In genomic region chr12:57614178-57614947, GRCh38 we compare ENCODE assay signal across 9 cellular contexts. TPM values are rescaled to one million over a fixed set of nuclear protein-coding genes. Genes with fewer than 3 reads are reported as not detected.
A peak's percentile ranks its signal among the peaks of the same experiment; 100 is the strongest.
DNase-seq lines count a peak whose midpoint lies in the region; ATAC-seq and TF ChIP-seq lines count a peak whose summit lies in the region.
"Had no signal": no experiment of that assay in that cellular context is flagged by ENCODE, and none has a peak within 500 bp of the region (broad histone marks: within the 10 kb centered on the region; RNA-seq: fewer than 3 reads in every experiment).

No MANE protein-coding gene starts in this region.

- ATAC-seq in GM18868 (IDR thresholded peaks at IDR 0.05; ENCODE audit: unreplicated experiment) (peak; percentile 67), HG03066 (IDR thresholded peaks at IDR 0.05; ENCODE audit: low read depth, unreplicated experiment) (peak; percentile 42)

- H4K91ac ChIP-seq in neuronal stem cell (ENCODE audit: low read depth, low read length, poor library complexity): no peak overlapping the region

- H2BK15ac ChIP-seq in neuronal stem cell (ENCODE audit: low read length): no peak overlapping the region

- no peak overlapping the region for H2BK120ac ChIP-seq in neuronal stem cell (ENCODE audit: low read depth, low read length)

- no peaks in the 10 kb centered on the region for H3K79me1 ChIP-seq in neuronal stem cell (ENCODE audit: low read depth, low read length)

- H2AK5ac ChIP-seq in neuronal stem cell (ENCODE audit: low read depth, low read length): no peak overlapping the region

- no peak overlapping the region for H2AFZ ChIP-seq in neuronal stem cell (ENCODE audit: low read length)

- WGBS in neuronal stem cell (ENCODE audit: extremely low coverage in 2 of 2, insufficient read length in 2 of 2, insufficient replicate concordance in 1 of 2), 2 donors: no CpG with 5 or more reads among the region's 14 CpGs

- DNase-seq in Caco-2 (peak; percentile 38 to 57), dermis blood vessel endothelial cell (peak; percentile 19), cerebellar nuclear complex (lab: John Stamatoyannopoulos, UW) (no peak), KBM-7 (no peak), osteocyte (ENCODE audit: extremely low spot score, unreplicated experiment) (no peak), neuronal stem cell (ENCODE audit: low spot score) (no peak)
- DNase-seq: natural killer cell had no signal

- intact Hi-C loops in Caco-2 (cut with micrococcal nuclease; ENCODE audit: unreplicated experiment): no loop called here

- TF ChIP-seq CTCF in Caco-2 (IDR thresholded peaks at IDR 0.05; ENCODE audit: insufficient read depth in 1 of 2, low read depth in 1 of 2, low read length in 1 of 2, severe bottlenecking in 1 of 2, unreplicated experiment in 1 of 2) (no peak), osteocyte (IDR thresholded peaks at IDR 0.05) (no peak)

- H3K4me2 ChIP-seq in neuronal stem cell (ENCODE audit: insufficient read depth, low read length, poor library complexity, severe bottlenecking): no peak overlapping the region

- H3K9me3 ChIP-seq in Caco-2 (no peaks in the 10 kb centered on the region), neuronal stem cell (replicated peaks in 1 of 2; ENCODE audit: control insufficient read depth in 2 of 2, insufficient read depth in 1 of 2, low read depth in 1 of 2, low read length in 2 of 2) (no peaks in the 10 kb centered on the region)

- no peak overlapping the region for H3K4ac ChIP-seq in neuronal stem cell (ENCODE audit: low read length)

- H3K36me3 Mint-ChIP-seq in Caco-2 (ENCODE audit: insufficient read depth, unreplicated experiment): no peaks in the 10 kb centered on the region
- H3K36me3 Mint-ChIP-seq in osteocyte (ENCODE audit: unreplicated experiment): peaks cover 29% of the 10 kb centered on the region
- H3K36me3 Mint-ChIP-seq: natural killer cell had no signal

- BruUV-seq in Caco-2 (replicated peaks; lab: Mats Ljungman, UMichigan): no TSS peak

- in situ Hi-C loops in KBM-7 (cut with MboI; ENCODE audit: low pct_unique_long_range_greater_than_20kb, low sequenced_read_pairs): no loop called here

- H3K4me3 ChIP-seq in Caco-2 (ENCODE audit: low read depth, low read length) (no peak overlapping the region), neuronal stem cell (ENCODE audit: low read length in 2 of 2) (no peak overlapping the region)

- H3K4me1 ChIP-seq in Caco-2 (no peaks in the 10 kb centered on the region), neuronal stem cell (ENCODE audit: control insufficient read depth in 2 of 2, insufficient read depth in 1 of 2, low read depth in 1 of 2, low read length in 2 of 2) (peaks cover 6 to 9% of the 10 kb centered on the region in 2 donors)

- H3K23ac ChIP-seq in neuronal stem cell (ENCODE audit: low read depth, low read length, poor library complexity): no peak overlapping the region

- H3K4me1 Mint-ChIP-seq in Caco-2 (ENCODE audit: low read depth, unreplicated experiment) (no peaks in the 10 kb centered on the region), osteocyte (ENCODE audit: unreplicated experiment) (peaks cover 26% of the 10 kb centered on the region)

- CTCF ChIA-PET in Caco-2 (lab: Charles Lee): interaction anchor here (1.9 kb wide), 1 partner anchor 31 kb away, joined by 7 read pairs; no protein-coding TSS in a partner anchor

- no peak overlapping the region for H2BK12ac ChIP-seq in neuronal stem cell (ENCODE audit: low read length)

- H3K14ac ChIP-seq in neuronal stem cell (ENCODE audit: low read length): no peak overlapping the region

- no peaks in the 10 kb centered on the region for H3K9me3 Mint-ChIP-seq in Caco-2 (ENCODE audit: unreplicated experiment)
- H3K9me3 Mint-ChIP-seq in osteocyte (ENCODE audit: unreplicated experiment): no peaks in the 10 kb centered on the region
- H3K9me3 Mint-ChIP-seq: natural killer cell had no signal

- no peak overlapping the region for H3K27ac ChIP-seq in neuronal stem cell (replicated peaks; ENCODE audit: low read length)

- H3K9ac ChIP-seq in neuronal stem cell (ENCODE audit: low read depth, low read length, poor library complexity): no peak overlapping the region

- H3K27me3 Mint-ChIP-seq in Caco-2 (ENCODE audit: insufficient read depth, unreplicated experiment): no peaks in the 10 kb centered on the region
- peaks cover 10% of the 10 kb centered on the region for H3K27me3 Mint-ChIP-seq in osteocyte (ENCODE audit: unreplicated experiment)

- no peak overlapping the region for H4K8ac ChIP-seq in neuronal stem cell (ENCODE audit: low read depth, low read length)

- H3K27me3 ChIP-seq in Caco-2 (replicated peaks; ENCODE audit: control insufficient read depth, insufficient read depth, low read length) (no peaks in the 10 kb centered on the region), neuronal stem cell (ENCODE audit: control insufficient read depth in 3 of 3, insufficient read depth in 3 of 3, low read depth in 1 of 3, low read length in 3 of 3) (peaks cover 0 to 23% (median 4%) of the 10 kb centered on the region in 3 experiments)

- no peak overlapping the region for H3K18ac ChIP-seq in neuronal stem cell (ENCODE audit: low read length)

- no peaks in the 10 kb centered on the region for H3K36me3 ChIP-seq in Caco-2 (ENCODE audit: control insufficient read depth, insufficient read depth, low read length)
- H3K36me3 ChIP-seq in neuronal stem cell (replicated peaks in 1 of 2; ENCODE audit: control insufficient read depth in 2 of 2, insufficient read depth in 2 of 2, low read length in 2 of 2): peaks cover 13 to 54% of the 10 kb centered on the region in 2 donors

- POLR2A ChIA-PET in Caco-2 (lab: Charles Lee): no interaction called here

- no peak overlapping the region for H3K4me3 Mint-ChIP-seq in Caco-2 (ENCODE audit: unreplicated experiment)
- H3K4me3 Mint-ChIP-seq in osteocyte (ENCODE audit: unreplicated experiment): no peak overlapping the region
- H3K4me3 Mint-ChIP-seq: natural killer cell had no signal

- H3K27ac Mint-ChIP-seq in Caco-2 (ENCODE audit: unreplicated experiment) (no peak overlapping the region), osteocyte (ENCODE audit: unreplicated experiment) (no peak overlapping the region)
- H3K27ac Mint-ChIP-seq: natural killer cell had no signal

- H2BK5ac ChIP-seq in neuronal stem cell (ENCODE audit: low read length): no peak overlapping the region

RNA-seq across cellular contexts. Expression of gene ARHGEF25, which starts 3.1 kb away (rescaled TPM):
- total RNA-seq in Caco-2 (2022): 5.2 and 5.5 TPM in 2 replicates
- total RNA-seq in dermis blood vessel endothelial cell: 0.68 and 0.74 TPM in 2 replicates
- 25.8 and 27.6 TPM in 2 replicates for total RNA-seq in osteocyte
- 14.2 TPM for polyA plus RNA-seq in neuronal stem cell (2013, experiment 1 of 2)
- polyA plus RNA-seq in neuronal stem cell (2013, experiment 2 of 2): 13.8 TPM

RNA-seq across cellular contexts. Expression of gene DTX3, which starts 9.7 kb away (rescaled TPM):
- 17.4 and 20.4 TPM in 2 replicates for total RNA-seq in Caco-2 (2022)
- total RNA-seq in dermis blood vessel endothelial cell: 1.9 and 2.4 TPM in 2 replicates
- total RNA-seq in osteocyte: 26.5 and 29.9 TPM in 2 replicates
- polyA plus RNA-seq in neuronal stem cell (2013, experiment 1 of 2): 66.7 TPM
- 64.9 TPM for polyA plus RNA-seq in neuronal stem cell (2013, experiment 2 of 2)

RNA-seq across cellular contexts. Expression of gene B4GALNT1, which starts 18.6 kb away (rescaled TPM):
- total RNA-seq in Caco-2 (2022) (4.2 and 5.7 TPM in 2 replicates), dermis blood vessel endothelial cell (0.14 TPM in 1 of 2 replicates, not detected in the other), osteocyte (5.6 and 6.9 TPM in 2 replicates)
- 1.8 TPM for polyA plus RNA-seq in neuronal stem cell (2013, experiment 1 of 2)
- polyA plus RNA-seq in neuronal stem cell (2013, experiment 2 of 2): 1.6 TPM

RNA-seq across cellular contexts. Expression of gene PIP4K2C, which starts 23.4 kb away (rescaled TPM):
- total RNA-seq in Caco-2 (2022): 42.0 and 48.0 TPM in 2 replicates
- total RNA-seq in dermis blood vessel endothelial cell: 10.2 and 15.4 TPM in 2 replicates
- 30.4 and 34.9 TPM in 2 replicates for total RNA-seq in osteocyte
- 9.6 TPM for polyA plus RNA-seq in neuronal stem cell (2013, experiment 1 of 2)
- polyA plus RNA-seq in neuronal stem cell (2013, experiment 2 of 2): 9.4 TPM

Comparison
In these comparisons a context has a peak if more than half of its experiments do, and no peak if none do; other contexts are left out.
1. DNase-seq: peak in Caco-2 (2 of 2) and dermis blood vessel endothelial cell (single experiment); none in cerebellar nuclear complex (0 of 2), KBM-7 (single experiment), osteocyte (single experiment) and neuronal stem cell (single experiment).